26 cellular contexts compared by ENCODE assay signal in the genomic region with DNA sequence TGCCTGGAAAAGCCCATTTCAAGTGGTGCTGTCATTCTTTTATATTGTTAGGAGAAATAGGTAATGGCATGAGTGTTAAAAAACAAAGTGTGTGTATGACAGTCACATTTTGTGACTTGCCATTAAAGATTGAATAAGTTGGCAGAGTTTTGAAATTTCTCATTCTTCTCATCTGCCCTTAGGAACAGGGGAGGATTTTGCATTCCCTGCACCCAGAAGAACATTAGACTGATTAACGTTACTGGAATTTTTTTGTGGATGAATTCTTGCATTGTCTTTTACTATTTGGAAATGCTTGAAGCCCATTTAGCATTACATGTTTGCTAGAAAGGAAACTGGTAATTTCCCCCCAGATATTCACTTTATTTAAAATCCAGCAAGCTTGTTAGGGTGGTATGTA.
DNase-seq lines count a peak whose midpoint lies in the region; ATAC-seq, FAIRE-seq and TF ChIP-seq lines count a peak whose summit lies in the region.
"Had no signal": no experiment of that assay in that cellular context is flagged by ENCODE, and none has a peak within 500 bp of the region (broad histone marks: within the 10 kb centered on the region; RNA-seq: fewer than 3 reads in every experiment).

No MANE protein-coding gene starts in this region.

- FAIRE-seq in keratinocyte (lab: Jason Lieb, UNC): no peak
- FAIRE-seq: GM18507, H1, HepG2 had no signal

- H3K79me2 ChIP-seq in ACC112 (ENCODE audit: control insufficient read depth, insufficient read depth, low read length, unreplicated experiment) (no peaks in the 10 kb centered on the region), mammary epithelial cell (ENCODE audit: insufficient read depth, low read length) (no peaks in the 10 kb centered on the region), keratinocyte (ENCODE audit: control insufficient read depth, insufficient read depth, low read length) (no peaks in the 10 kb centered on the region)

- peak; percentile 39 for DNase-seq in HFFc6
- peak; percentile 46 for DNase-seq in mammary epithelial cell
- DNase-seq in keratinocyte (ENCODE audit: low read depth, low spot score): no peak
- DNase-seq in activated CD4-positive, alpha-beta memory T cell treated with anti-CD3 and anti-CD28 coated beads for 36 hours: no peak
- no peak for DNase-seq in NCI-H1930 (lab: John Stamatoyannopoulos, UW)
- no peak for DNase-seq in glomerular visceral epithelial cell (ENCODE audit: extremely low spot score)
- DNase-seq: activated CD4-positive, alpha-beta T cell treated with anti-CD3 and anti-CD28 coated beads, Interleukin-2, amount 50 U/mL, for 4 hours; activated naive CD4-positive, alpha-beta T cell treated with Interleukin-2 at 50 U/mL for 16 hours; activated T-cell treated with anti-CD3 and anti-CD28 coated beads for 4 hours; cortex of kidney; head of caudate nucleus; NCI-H187 treated with DMSO at 0.1 percent for 48 hours; nephron progenitor cell; psoas muscle had no signal

- H3K4me2 ChIP-seq in mammary epithelial cell (ENCODE audit: insufficient read depth, low read depth, low read length): peak overlapping the region; percentile 21
- H3K4me2 ChIP-seq in keratinocyte (ENCODE audit: control insufficient read depth, extremely low read depth, insufficient read depth, low read depth, low read length): peak overlapping the region; percentile 4

- no peak for ATAC-seq in GM21515 (IDR thresholded peaks at IDR 0.05; ENCODE audit: unreplicated experiment)
- ATAC-seq: HepG2; psoas muscle; Right ventricle myocardium inferior; stimulated activated effector memory CD8-positive, alpha-beta T cell treated with anti-CD3 and anti-CD28 coated beads, Interleukin-12 subunit alpha, Interleukin-12 subunit beta, amount 100 ng/mL, for 72 hours had no signal

- H3K9me3 ChIP-seq in mammary epithelial cell (replicated peaks; ENCODE audit: insufficient read depth, low read length) (no peaks in the 10 kb centered on the region), keratinocyte (ENCODE audit: control insufficient read depth, low read depth, low read length) (no peaks in the 10 kb centered on the region)
- H3K9me3 ChIP-seq: psoas muscle, thoracic aorta had no signal

- intact Hi-C loops in mammary epithelial cell (cut with micrococcal nuclease): no loop called here
- intact Hi-C loops in activated CD4-positive, alpha-beta memory T cell treated with anti-CD3 and anti-CD28 coated beads for 36 hours (cut with micrococcal nuclease): no loop called here

- TF ChIP-seq CTCF in HFFc6 (IDR thresholded peaks at IDR 0.05): no peak
- TF ChIP-seq CTCF in mammary epithelial cell (conservative IDR thresholded peaks at IDR 0.05 in 1 of 2, IDR thresholded peaks at IDR 0.05 in 1 of 2; ENCODE audit: extremely low read depth in 1 of 2, insufficient read depth in 1 of 2, low read depth in 1 of 2, low read length in 2 of 2): no peak
- TF ChIP-seq CTCF in keratinocyte (optimal IDR thresholded peaks at IDR 0.05 in 1 of 3, IDR thresholded peaks at IDR 0.05 in 1 of 3, conservative IDR thresholded peaks at IDR 0.05 in 1 of 3; ENCODE audit: extremely low read depth in 1 of 3, insufficient read depth in 2 of 3, low read length in 3 of 3): no peak

- H3K9ac ChIP-seq in mammary epithelial cell (ENCODE audit: insufficient read depth, low read length) (no peak overlapping the region), keratinocyte (ENCODE audit: control insufficient read depth, extremely low read depth, insufficient read depth, low read length) (no peak overlapping the region)

- CTCF ChIA-PET in mammary epithelial cell (lab: Charles Lee; ENCODE audit: low non-redundant PET): no interaction called here
- CTCF ChIA-PET in activated CD4-positive, alpha-beta memory T cell treated with anti-CD3 and anti-CD28 coated beads for 36 hours (lab: Charles Lee): no interaction called here

- H3K27ac Mint-ChIP-seq in HFFc6: peak overlapping the region; percentile 46; the same call in 1 of the 2 replicates
- H3K27ac Mint-ChIP-seq in activated CD4-positive, alpha-beta memory T cell treated with anti-CD3 and anti-CD28 coated beads for 36 hours: no peak overlapping the region
- H3K27ac Mint-ChIP-seq: CD14-positive monocyte; memory B cell; nephron progenitor cell; stimulated activated effector memory CD8-positive, alpha-beta T cell treated with anti-CD3 and anti-CD28 coated beads, Interleukin-12 subunit alpha, Interleukin-12 subunit beta, amount 100 ng/mL, for 72 hours had no signal

- in situ Hi-C loops in mammary epithelial cell (cut with MboI; ENCODE audit: low sequenced_read_pairs in 2 of 2): no loop called here

- dilution Hi-C loops in mammary epithelial cell (cut with HindIII; ENCODE audit: low sequenced_read_pairs) (no loop called here), keratinocyte (cut with MboI; ENCODE audit: extremely low pct_ligation_motif_present, low sequenced_read_pairs) (no loop called here)

- H3K4me1 ChIP-seq in ACC112 (ENCODE audit: control insufficient read depth, insufficient read depth, low read length, unreplicated experiment): peaks cover 27% of the 10 kb centered on the region
- H3K4me1 ChIP-seq in mammary epithelial cell (ENCODE audit: insufficient read depth, low read length): peaks cover 20% of the 10 kb centered on the region
- H3K4me1 ChIP-seq in keratinocyte (ENCODE audit: control insufficient read depth, extremely low read depth, insufficient read depth, low read length): peaks cover 8% of the 10 kb centered on the region
- H3K4me1 ChIP-seq: psoas muscle had no signal

- POLR2A ChIA-PET in activated CD4-positive, alpha-beta memory T cell treated with anti-CD3 and anti-CD28 coated beads for 36 hours (lab: Charles Lee): no interaction called here

- no peaks in the 10 kb centered on the region for H3K9me1 ChIP-seq in keratinocyte (ENCODE audit: control insufficient read depth, extremely low read depth, insufficient read depth, low read length)

- no TSS peak for BruUV-seq in mammary epithelial cell (replicated peaks; lab: Mats Ljungman, UMichigan)

- peaks cover 16% of the 10 kb centered on the region for H3K36me3 Mint-ChIP-seq in HFFc6 (ENCODE audit: low read depth)
- H3K36me3 Mint-ChIP-seq in activated CD4-positive, alpha-beta memory T cell treated with anti-CD3 and anti-CD28 coated beads for 36 hours: peaks cover 14% of the 10 kb centered on the region

- H3K4me3 Mint-ChIP-seq in HFFc6: no peak overlapping the region
- H3K4me3 Mint-ChIP-seq in activated CD4-positive, alpha-beta memory T cell treated with anti-CD3 and anti-CD28 coated beads for 36 hours: no peak overlapping the region
- H3K4me3 Mint-ChIP-seq: CD14-positive monocyte; memory B cell; nephron progenitor cell; stimulated activated effector memory CD8-positive, alpha-beta T cell treated with anti-CD3 and anti-CD28 coated beads, Interleukin-12 subunit alpha, Interleukin-12 subunit beta, amount 100 ng/mL, for 72 hours had no signal

- H3K4me3 ChIP-seq in ACC112 (ENCODE audit: low read depth, low read length) (no peak overlapping the region), mammary epithelial cell (replicated peaks in 1 of 3; ENCODE audit: insufficient read depth in 1 of 3, low read depth in 2 of 3, low read length in 3 of 3) (no peak overlapping the region), keratinocyte (ENCODE audit: control insufficient read depth in 2 of 3, extremely low read depth in 1 of 3, insufficient read depth in 2 of 3, low read depth in 1 of 3, low read length in 3 of 3) (no peak overlapping the region)
- H3K4me3 ChIP-seq: psoas muscle, thoracic aorta had no signal

- H3K36me3 ChIP-seq in ACC112 (ENCODE audit: insufficient read depth, low read length) (no peaks in the 10 kb centered on the region), mammary epithelial cell (ENCODE audit: insufficient read depth, low read length) (no peaks in the 10 kb centered on the region), keratinocyte (ENCODE audit: control insufficient read depth in 2 of 2, extremely low read depth in 1 of 2, insufficient read depth in 2 of 2, low read length in 2 of 2) (no peaks in the 10 kb centered on the region)
- H3K36me3 ChIP-seq: thoracic aorta had no signal

- H2AFZ ChIP-seq in ACC112 (ENCODE audit: low read length, unreplicated experiment): no peak overlapping the region
- H2AFZ ChIP-seq in mammary epithelial cell (ENCODE audit: low read depth, low read length): no peak overlapping the region
- H2AFZ ChIP-seq in keratinocyte (ENCODE audit: control insufficient read depth, low read length): no peak overlapping the region

- peaks cover 2% of the 10 kb centered on the region; the same call in 1 of the 2 replicates for H3K27me3 Mint-ChIP-seq in HFFc6 (ENCODE audit: insufficient read depth)
- H3K27me3 Mint-ChIP-seq in activated CD4-positive, alpha-beta memory T cell treated with anti-CD3 and anti-CD28 coated beads for 36 hours: no peaks in the 10 kb centered on the region
- H3K27me3 Mint-ChIP-seq: memory B cell had no signal

- H3K27me3 ChIP-seq in ACC112 (ENCODE audit: insufficient read depth, low read length): no peaks in the 10 kb centered on the region
- H3K27me3 ChIP-seq in mammary epithelial cell (ENCODE audit: insufficient read depth, low read length): no peaks in the 10 kb centered on the region
- no peaks in the 10 kb centered on the region for H3K27me3 ChIP-seq in keratinocyte (ENCODE audit: control insufficient read depth, extremely low read depth, insufficient read depth, low read length)

- H3K4me1 Mint-ChIP-seq in HFFc6 (ENCODE audit: low read depth): peaks cover 70% of the 10 kb centered on the region
- H3K4me1 Mint-ChIP-seq in activated CD4-positive, alpha-beta memory T cell treated with anti-CD3 and anti-CD28 coated beads for 36 hours (ENCODE audit: low read depth): peaks cover 27% of the 10 kb centered on the region
- H3K4me1 Mint-ChIP-seq: memory B cell, nephron progenitor cell had no signal

- WGBS in mammary epithelial cell (ENCODE audit: low coverage, missing lambda C conversion rate): 0% methylated on average over 1 of the region's 1 CpG

- H4K20me1 ChIP-seq in mammary epithelial cell (ENCODE audit: insufficient read depth, low read length) (no peaks in the 10 kb centered on the region), keratinocyte (ENCODE audit: control insufficient read depth, extremely low read depth, insufficient read depth, low read length) (no peaks in the 10 kb centered on the region)

- 0 out of 2 replicates have a peak overlapping the region, but pooled peaks have one; percentile 6 for H3K27ac ChIP-seq in ACC112 (ENCODE audit: low read depth, low read length)
- H3K27ac ChIP-seq in mammary epithelial cell (ENCODE audit: insufficient read depth, low read depth, low read length): peak overlapping the region; percentile 30
- H3K27ac ChIP-seq in keratinocyte (ENCODE audit: control insufficient read depth, insufficient read depth, low read length): no peak overlapping the region
- H3K27ac ChIP-seq: epithelial cell of prostate, psoas muscle, thoracic aorta, VCaP had no signal

- H3K9me3 Mint-ChIP-seq in HFFc6: peaks cover 5% of the 10 kb centered on the region; the same call in 1 of the 2 replicates
- peaks cover 5% of the 10 kb centered on the region for H3K9me3 Mint-ChIP-seq in activated CD4-positive, alpha-beta memory T cell treated with anti-CD3 and anti-CD28 coated beads for 36 hours
- H3K9me3 Mint-ChIP-seq: memory B cell, nephron progenitor cell had no signal

Comparison
In these comparisons a context has a peak if more than half of its experiments do, and no peak if none do; other contexts are left out.
1. DNase-seq: peak in HFFc6 (single experiment) and mammary epithelial cell (single experiment); none in keratinocyte (single experiment), activated CD4-positive, alpha-beta memory T cell treated with anti-CD3 and anti-CD28 coated beads for 36 hours (single experiment), NCI-H1930 (0 of 2) and glomerular visceral epithelial cell (single experiment).